In genomic region chr2:218022851-218023530, GRCh38 we compare ENCODE assay signal across 1 cellular context.
TF ChIP-seq lines count a peak whose summit lies in the region.

No MANE protein-coding gene starts in this region.

TF ChIP-seq in WTC11, 78 proteins besides CTCF, POLR2A, EP300 and RAD21 (continued from another document):
- TF ChIP-seq ZBTB43 (CRISPR knock-in tag; IDR thresholded peaks at IDR 0.05) (no peak), TP53 (CRISPR knock-in tag; IDR thresholded peaks at IDR 0.05) (no peak), TEAD4 (CRISPR knock-in tag; IDR thresholded peaks at IDR 0.05) (no peak), SMAD4 (CRISPR knock-in tag; IDR thresholded peaks at IDR 0.05) (no peak), SMAD3 (CRISPR knock-in tag; IDR thresholded peaks at IDR 0.05; ENCODE audit: borderline replicate concordance) (no peak), USF1 (CRISPR knock-in tag; IDR thresholded peaks at IDR 0.05) (no peak), ATF3 (CRISPR knock-in tag; conservative IDR thresholded peaks at IDR 0.05) (no peak), ZNF281 (CRISPR knock-in tag; IDR thresholded peaks at IDR 0.05) (no peak)
- TF ChIP-seq, protein P1, sequence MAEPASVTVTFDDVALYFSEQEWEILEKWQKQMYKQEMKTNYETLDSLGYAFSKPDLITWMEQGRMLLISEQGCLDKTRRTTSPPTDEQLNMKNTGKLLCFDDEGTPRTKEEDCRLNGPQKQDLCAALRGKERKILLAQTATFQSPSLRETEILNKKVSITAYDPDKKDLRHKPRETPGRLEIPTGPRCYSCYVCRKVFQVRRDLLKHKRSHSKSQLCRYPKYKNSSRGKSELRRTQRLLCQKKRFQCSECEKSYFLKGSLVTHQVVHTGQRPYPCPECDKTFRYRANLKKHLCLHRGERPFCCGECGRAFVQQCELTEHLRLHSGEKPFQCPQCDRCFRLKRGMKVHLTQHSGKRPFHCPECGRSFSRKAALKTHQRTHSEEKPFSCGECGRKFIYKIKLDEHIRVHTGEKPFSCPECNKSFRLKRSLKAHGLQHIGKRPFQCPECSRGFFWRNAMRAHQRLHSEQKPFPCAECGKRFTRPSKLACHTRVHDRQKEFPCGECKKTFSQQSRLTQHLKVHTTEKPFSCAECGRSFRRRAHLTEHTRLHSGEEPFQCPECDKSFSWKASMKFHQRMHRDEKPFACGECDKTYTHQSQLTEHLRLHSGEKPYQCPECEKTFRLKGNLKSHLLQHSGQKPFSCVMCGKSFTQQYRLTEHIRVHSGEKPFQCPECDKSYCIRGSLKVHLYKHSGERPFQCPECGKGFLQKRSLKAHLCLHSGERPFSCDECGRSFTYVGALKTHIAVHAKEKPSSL (CRISPR knock-in tag; conservative IDR thresholded peaks at IDR 0.05): no peak
